Comparison of ENCODE assay signal across 11 cellular contexts in the genomic region with DNA sequence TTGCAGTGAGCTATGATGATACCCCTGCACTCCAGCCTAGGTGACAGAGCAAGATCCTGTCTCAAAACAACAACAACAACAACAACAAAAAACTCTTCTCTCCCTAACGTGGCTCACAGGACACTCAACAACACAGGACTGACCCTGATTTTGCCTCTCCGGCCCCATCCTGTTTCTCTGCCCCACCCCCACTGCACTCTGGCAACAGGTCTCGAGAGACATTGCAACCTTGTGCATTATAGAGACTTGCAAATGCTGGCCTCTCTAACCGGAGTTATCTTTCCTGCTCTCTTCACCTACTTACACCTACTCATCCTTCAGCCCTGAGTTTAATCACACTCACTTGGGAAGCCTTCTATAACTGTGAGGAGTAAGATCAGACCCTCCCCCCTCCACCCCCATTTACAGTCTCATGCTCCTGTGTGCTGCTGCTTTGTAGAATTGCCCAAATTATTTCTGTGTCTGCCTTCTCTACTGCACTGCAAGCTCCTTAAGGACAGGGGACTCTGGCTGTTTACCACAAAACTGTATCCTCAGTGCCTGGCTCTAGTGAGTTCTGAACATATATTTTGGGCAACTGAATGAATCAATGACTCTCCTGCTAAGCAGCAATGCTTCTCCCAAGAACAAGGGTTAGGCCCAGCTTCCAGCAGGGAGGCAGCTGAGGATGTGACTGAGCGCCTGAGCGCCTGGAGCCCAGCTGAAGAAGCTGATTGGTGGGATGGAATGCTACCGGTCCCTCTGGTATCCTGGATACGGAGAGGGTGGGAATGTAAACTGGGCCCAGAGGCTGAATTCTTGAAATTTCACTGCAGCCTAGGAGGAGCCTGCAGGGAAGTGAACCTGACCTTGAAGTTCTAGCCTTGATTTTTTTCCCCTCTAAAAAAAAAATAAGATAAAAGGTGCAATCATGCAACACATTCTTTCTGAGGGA. TPM values are rescaled to one million over a fixed set of nuclear protein-coding genes. Genes with fewer than 3 reads are reported as not detected.
DNase-seq lines count a peak whose midpoint lies in the region; ATAC-seq and TF ChIP-seq lines count a peak whose summit lies in the region.
"Had no signal": no experiment of that assay in that cellular context is flagged by ENCODE, and none has a peak within 500 bp of the region (broad histone marks: within the 10 kb centered on the region; RNA-seq: fewer than 3 reads in every experiment).

No MANE protein-coding gene starts in this region.

- H3K4me3 ChIP-seq in transverse colon (no peak overlapping the region), BE2C (ENCODE audit: low read depth, low read length) (no peak overlapping the region)

- H3K27ac ChIP-seq in cingulate gyrus (ENCODE audit: low read depth, low read length) (peak overlapping the region; percentile 41), layer of hippocampus (ENCODE audit: low read depth, low read length) (peak overlapping the region; percentile 43), transverse colon (no peak overlapping the region)

- 62 to 67% methylated on average over 1 to 8 of the region's 8 CpGs for WGBS in transverse colon (ENCODE audit: low coverage in 1 of 2), 2 donors

- H3K36me3 ChIP-seq in transverse colon = no peaks in the 10 kb centered on the region
- no peaks in the 10 kb centered on the region for H3K36me3 ChIP-seq in BE2C

- peak; percentile 44 to 91 for ATAC-seq in left cardiac atrium
- ATAC-seq in activated CD4-positive, CD25-positive, alpha-beta regulatory T cell treated with anti-CD3 and anti-CD28 coated beads, Interleukin-2, amount 50 U/mL, for 24 hours = no peak

- DNase-seq in left cardiac atrium = no peak
- DNase-seq in cardiac septum (ENCODE audit: low spot score) = no peak
- no peak for DNase-seq in SHP77 (lab: John Stamatoyannopoulos, UW)
- DNase-seq in transverse colon = no peak
- no peak for DNase-seq in BE2C
- DNase-seq: effector memory CD4-positive, alpha-beta T cell; NCI-H187 treated with DMSO at 0.1 percent for 48 hours; stimulated activated CD4-positive, alpha-beta T cell treated with anti-CD3 and anti-CD28 coated beads, Interleukin-4, amount 100 ng/mL, for 4 hours had no signal

- in situ Hi-C loops in transverse colon (cut with MboI; ENCODE audit: low pct_ligation_motif_present in 1 of 4, low pct_unique_long_range_greater_than_20kb in 1 of 4, low sequenced_read_pairs in 3 of 4) = no loop called here

- H3K4me1 ChIP-seq in transverse colon (peaks cover 0 to 5% (median 4%) of the 10 kb centered on the region in 4 donors), BE2C (no peaks in the 10 kb centered on the region)

- no peaks in the 10 kb centered on the region for H3K9me3 ChIP-seq in transverse colon
- H3K9me3 ChIP-seq in BE2C = no peaks in the 10 kb centered on the region

- intact Hi-C loops in left cardiac atrium (cut with DNase I) (no loop called here), cardiac septum (cut with DNase I) (no loop called here), transverse colon (cut with DNase I; ENCODE audit: low total_unique reads) (no loop called here)

- no peak for TF ChIP-seq CTCF in transverse colon (IDR thresholded peaks at IDR 0.05)
- no peak for TF ChIP-seq CTCF in BE2C (IDR thresholded peaks at IDR 0.05; ENCODE audit: low read depth, low read length)

- no peak for TF ChIP-seq POLR2A in transverse colon (IDR thresholded peaks at IDR 0.05)

- TF ChIP-seq EP300 in transverse colon (IDR thresholded peaks at IDR 0.05; ENCODE audit: low read depth) = no peak

- no peaks in the 10 kb centered on the region for H3K27me3 ChIP-seq in layer of hippocampus (ENCODE audit: control insufficient read depth, insufficient read depth, low read length)
- no peaks in the 10 kb centered on the region for H3K27me3 ChIP-seq in transverse colon
- peaks cover 4% of the 10 kb centered on the region; the same call in 1 of the 2 replicates for H3K27me3 ChIP-seq in BE2C

RNA-seq across cellular contexts. Expression of gene WWC1, which starts 43.0 kb away (rescaled TPM):
- 1 to 10 TPM; 3.4 to 6.2 TPM for total RNA-seq in left cardiac atrium
- 0.51 TPM for total RNA-seq in cardiac septum
- 10 to 100 TPM; 10.1 to 34.8 (median 16.8) TPM for total RNA-seq in transverse colon
- 4.6 TPM for polyA plus RNA-seq in BE2C (2012; ENCODE audit: insufficient read depth, insufficient read length, low read depth)

Comparison
In these comparisons a context has a peak if more than half of its experiments do, and no peak if none do; other contexts are left out.
1. ATAC-seq: peak in left cardiac atrium (2 of 2); none in activated CD4-positive, CD25-positive, alpha-beta regulatory T cell treated with anti-CD3 and anti-CD28 coated beads, Interleukin-2, amount 50 U/mL, for 24 hours (0 of 2).
2. H3K27ac ChIP-seq: peak in cingulate gyrus (single experiment) and layer of hippocampus (single experiment); none in transverse colon (0 of 4).